11 cellular contexts compared by ENCODE assay signal in genomic region chr1:26237230-26237966, GRCh38. TPM values are rescaled to one million over a fixed set of nuclear protein-coding genes. Genes with fewer than 3 reads are reported as not detected.
A peak's percentile ranks its signal among the peaks of the same experiment; 100 is the strongest.
DNase-seq lines count a peak whose midpoint lies in the region; ATAC-seq, FAIRE-seq and TF ChIP-seq lines count a peak whose summit lies in the region.
"Had no signal": no experiment of that assay in that cellular context is flagged by ENCODE, and none has a peak within 500 bp of the region (broad histone marks: within the 10 kb centered on the region; RNA-seq: fewer than 3 reads in every experiment).

No MANE protein-coding gene starts in this region.

- FAIRE-seq in GM18507 (lab: Jason Lieb, UNC): peak; percentile 21

- H3K27ac ChIP-seq in esophagus squamous epithelium: peak overlapping the region in 3 of 4 donors; percentile 62 to 65 (median 64)
- no peak overlapping the region for H3K27ac ChIP-seq in mesendoderm (ENCODE audit: low read depth, low read length)

- no peak for TF ChIP-seq CTCF in esophagus squamous epithelium (IDR thresholded peaks at IDR 0.05)

- H3K79me1 ChIP-seq in mesendoderm (ENCODE audit: low read length): peaks cover 12% of the 10 kb centered on the region

- H3K56ac ChIP-seq in mesendoderm (ENCODE audit: low read length): no peak overlapping the region

- H2BK15ac ChIP-seq in mesendoderm (replicated peaks; ENCODE audit: low read depth): no peak overlapping the region

- no peak overlapping the region for H4K8ac ChIP-seq in mesendoderm (ENCODE audit: low read depth, low read length)

- H3K4me3 ChIP-seq in esophagus squamous epithelium (no peak overlapping the region), mesendoderm (ENCODE audit: low read length) (no peak overlapping the region)

- H3K4me2 ChIP-seq in mesendoderm (ENCODE audit: low read length): no peak overlapping the region

- no peak overlapping the region for H3K23ac ChIP-seq in mesendoderm (ENCODE audit: low read length)

- no peak overlapping the region for H3K18ac ChIP-seq in mesendoderm (ENCODE audit: low read length)

- H2BK120ac ChIP-seq in mesendoderm (ENCODE audit: low read depth, low read length): no peak overlapping the region

- H2BK5ac ChIP-seq in mesendoderm (ENCODE audit: low read length): no peak overlapping the region

- WGBS in esophagus squamous epithelium, 2 donors: 43 to 51% methylated on average over 6 of the region's 6 CpGs
- no CpG with 5 or more reads among the region's 6 CpGs for WGBS in mesendoderm (ENCODE audit: extremely low coverage, insufficient coverage, low lambda C conversion rate)

- H2AK5ac ChIP-seq in mesendoderm (ENCODE audit: low read length): no peak overlapping the region

- H3K36me3 ChIP-seq in esophagus squamous epithelium (peaks cover 0 to 20% (median 0%) of the 10 kb centered on the region in 3 donors), mesendoderm (ENCODE audit: control insufficient read depth, insufficient read depth, low read length) (no peaks in the 10 kb centered on the region)

- intact Hi-C loops in esophagus squamous epithelium (cut with DNase I): no loop called here

- DNase-seq in AML-193 (lab: John Stamatoyannopoulos, UW): peak; percentile 40 to 45
- DNase-seq in GM18507 (ENCODE audit: extremely low spot score, insufficient read length, low read depth): no peak
- no peak for DNase-seq in esophagus squamous epithelium (lab: John Stamatoyannopoulos, UW)
- no peak for DNase-seq in NCI-H128 (lab: John Stamatoyannopoulos, UW; ENCODE audit: unreplicated experiment)
- DNase-seq in mesendoderm: no peak
- DNase-seq: activated CD4-positive, alpha-beta T cell treated with anti-CD3 and anti-CD28 coated beads, Interleukin-2, amount 50 U/mL, for 1 hour; NCI-H146 had no signal

- H4K5ac ChIP-seq in mesendoderm (ENCODE audit: low read length): no peak overlapping the region

- H3K9ac ChIP-seq in mesendoderm (ENCODE audit: low read length): no peak overlapping the region

- H3K27me3 ChIP-seq in esophagus squamous epithelium (no peaks in the 10 kb centered on the region), mesendoderm (ENCODE audit: insufficient read depth, low read length, poor library complexity) (no peaks in the 10 kb centered on the region)

- TF ChIP-seq POLR2A in esophagus squamous epithelium (IDR thresholded peaks at IDR 0.05): no peak

- peaks cover 32% of the 10 kb centered on the region for H3K79me2 ChIP-seq in mesendoderm (ENCODE audit: control insufficient read depth, insufficient read depth, low read length)

- no peak for ATAC-seq in SK-N-SH treated with all-trans-retinoic acid at 6 μM for 48 hours
- no peak for ATAC-seq in HG03039 (IDR thresholded peaks at IDR 0.05; ENCODE audit: unreplicated experiment)
- no peak for ATAC-seq in GM21576 (IDR thresholded peaks at IDR 0.05; ENCODE audit: unreplicated experiment)

- peaks cover 8 to 36% (median 9%) of the 10 kb centered on the region in 3 donors for H3K4me1 ChIP-seq in esophagus squamous epithelium
- H3K4me1 ChIP-seq in mesendoderm (ENCODE audit: control insufficient read depth, low read depth, low read length): peaks cover 3% of the 10 kb centered on the region

- H3K9me3 ChIP-seq in esophagus squamous epithelium: no peaks in the 10 kb centered on the region

- H3K4ac ChIP-seq in mesendoderm (ENCODE audit: low read depth, low read length): no peak overlapping the region

TF ChIP-seq in SK-N-SH treated with all-trans-retinoic acid at 6 μM for 48 hours, 23 proteins besides CTCF, POLR2A, EP300 and RAD21:
- TF ChIP-seq ZNF8 (CRISPR knock-in tag; IDR thresholded peaks at IDR 0.05) (peak; percentile 76), ZC3H10 (CRISPR knock-in tag; IDR thresholded peaks at IDR 0.05) (no peak)
TF ChIP-seq in SK-N-SH treated with all-trans-retinoic acid at 6 μM for 48 hours: peak in this region for 1.

RNA-seq across cellular contexts. Expression of gene CEP85, which starts 3.4 kb away (rescaled TPM):
- total RNA-seq in esophagus squamous epithelium: 10 to 100 TPM in 3 of 4 donors, 1 to 10 TPM in 1; 7.5 to 14.7 (median 12.5) TPM
- 20.0 TPM for polyA plus RNA-seq in mesendoderm (2013, experiment 1 of 2)
- 19.8 TPM for polyA plus RNA-seq in mesendoderm (2013, experiment 2 of 2)

RNA-seq across cellular contexts. Expression of gene SH3BGRL3, which starts 42.5 kb away (rescaled TPM):
- total RNA-seq in esophagus squamous epithelium: 100 to 1,000 TPM in 2 of 4 donors, 10 to 100 TPM in 2; 76.9 to 163 (median 106) TPM
- polyA plus RNA-seq in mesendoderm (2013, experiment 1 of 2): 80.4 TPM
- polyA plus RNA-seq in mesendoderm (2013, experiment 2 of 2): 79.4 TPM

RNA-seq across cellular contexts. Expression of gene CATSPER4, which starts 47.0 kb away (rescaled TPM):
- total RNA-seq in esophagus squamous epithelium: not detected
- 0.18 TPM for polyA plus RNA-seq in mesendoderm (2013, experiment 1 of 2)
- 0.18 TPM for polyA plus RNA-seq in mesendoderm (2013, experiment 2 of 2)
- total RNA-seq: epithelial cell of proximal tubule had no signal

Comparison
In these comparisons a context has a peak if more than half of its experiments do, and no peak if none do; other contexts are left out.
1. DNase-seq: peak in AML-193 (2 of 2); none in GM18507 (single experiment), esophagus squamous epithelium (single experiment), NCI-H128 (single experiment) and mesendoderm (single experiment).